8 cellular contexts compared by ENCODE assay signal in the genomic region with DNA sequence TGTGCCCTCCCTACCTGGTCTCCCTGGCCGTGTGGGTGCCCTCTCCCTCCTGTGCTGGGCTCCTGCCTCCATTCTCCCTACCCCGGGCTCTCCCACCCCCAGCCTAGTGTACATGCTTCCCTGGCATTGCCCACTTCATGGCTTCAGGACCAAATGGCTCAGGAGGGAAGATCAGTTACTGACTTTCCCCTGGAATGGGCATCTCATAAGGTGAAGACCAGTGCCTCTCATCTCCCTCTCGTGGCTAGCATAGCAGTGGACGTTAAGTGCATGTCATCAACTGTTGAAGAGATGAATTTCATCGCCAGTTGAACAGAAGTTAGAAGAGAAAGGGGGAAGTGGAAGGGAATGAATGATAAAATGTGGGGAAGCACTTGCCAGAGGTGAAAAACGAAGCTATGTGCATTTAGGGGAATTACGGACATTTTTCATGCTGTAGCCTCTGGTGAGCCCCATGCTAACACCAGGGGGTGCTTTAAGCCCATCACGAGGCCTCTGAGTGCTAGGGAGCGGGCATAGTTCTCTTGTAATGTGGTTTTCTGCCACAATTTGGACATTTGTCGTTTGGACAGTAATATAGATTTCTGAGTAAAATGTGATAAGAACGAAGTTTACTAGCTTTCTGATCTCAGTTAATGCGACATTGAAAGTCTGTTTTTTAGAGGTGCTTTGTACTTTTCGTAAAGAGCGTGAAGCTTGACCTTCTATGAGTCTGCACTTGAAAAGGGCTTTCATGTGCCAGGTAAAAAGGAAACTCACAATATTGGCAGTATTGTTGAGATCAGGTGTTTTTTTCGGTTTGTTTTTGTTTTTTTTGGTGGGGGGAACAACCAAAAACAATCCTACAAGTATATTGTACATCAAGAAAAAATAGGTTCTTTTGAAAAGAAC. TPM values are rescaled to one million over a fixed set of nuclear protein-coding genes. Genes with fewer than 3 reads are reported as not detected.
DNase-seq lines count a peak whose midpoint lies in the region; FAIRE-seq and TF ChIP-seq lines count a peak whose summit lies in the region.

No MANE protein-coding gene starts in this region.

- 46 to 52% methylated on average over 15 of the region's 15 CpGs for WGBS in tibial nerve, 2 donors

- no peaks in the 10 kb centered on the region for H3K27me3 ChIP-seq in AG04450 (ENCODE audit: control insufficient read depth, insufficient read depth, low read length)
- H3K27me3 ChIP-seq in tibial nerve: no peaks in the 10 kb centered on the region

- peaks cover 2% of the 10 kb centered on the region for H3K27me3 Mint-ChIP-seq in activated CD4-positive, alpha-beta memory T cell treated with anti-CD3 and anti-CD28 coated beads, Interleukin-2, amount 10 ng/mL, durations not matched to agents 7 days and 5 days
- H3K27me3 Mint-ChIP-seq in neural crest cell (ENCODE audit: low read depth): no peaks in the 10 kb centered on the region

- DNase-seq in AG04450 (ENCODE audit: low read depth, low spot score) (peak; percentile 32), GM12891 (ENCODE audit: insufficient read length, low spot score) (no peak), NCI-H446 (lab: John Stamatoyannopoulos, UW) (peak; percentile 39 to 70), epithelial cell of proximal tubule (ENCODE audit: low read depth) (no peak), neural crest cell (ENCODE audit: low read depth, low spot score) (peak; percentile 43), tibial nerve (ENCODE audit: low spot score in 2 of 2) (peak in 1 of 2 donors; percentile 75), GOT3 (lab: John Stamatoyannopoulos, UW) (no peak)
- peak; percentile 64 for DNase-seq in activated CD4-positive, alpha-beta memory T cell treated with anti-CD3 and anti-CD28 coated beads, Interleukin-2, amount 10 ng/mL, durations not matched to agents 7 days and 5 days

- POLR2A ChIA-PET in AG04450 (lab: Yijun Ruan, JAX): no interaction called here
- POLR2A ChIA-PET in activated CD4-positive, alpha-beta memory T cell treated with anti-CD3 and anti-CD28 coated beads, Interleukin-2, amount 10 ng/mL, durations not matched to agents 7 days and 5 days (lab: Charles Lee): no interaction called here

- H3K4me3 ChIP-seq in AG04450 (ENCODE audit: low read depth, low read length): no peak overlapping the region
- no peak overlapping the region for H3K4me3 ChIP-seq in epithelial cell of proximal tubule (ENCODE audit: low read depth, low read length)
- H3K4me3 ChIP-seq in tibial nerve: no peak overlapping the region

- peaks cover 10% of the 10 kb centered on the region for H3K9me3 Mint-ChIP-seq in activated CD4-positive, alpha-beta memory T cell treated with anti-CD3 and anti-CD28 coated beads, Interleukin-2, amount 10 ng/mL, durations not matched to agents 7 days and 5 days
- peaks cover 5% of the 10 kb centered on the region for H3K9me3 Mint-ChIP-seq in neural crest cell

- H3K4me3 Mint-ChIP-seq in activated CD4-positive, alpha-beta memory T cell treated with anti-CD3 and anti-CD28 coated beads, Interleukin-2, amount 10 ng/mL, durations not matched to agents 7 days and 5 days: no peak overlapping the region
- H3K4me3 Mint-ChIP-seq in neural crest cell: no peak overlapping the region

- H3K9me3 ChIP-seq in AG04450 (ENCODE audit: control insufficient read depth, insufficient read depth, low read length) (no peaks in the 10 kb centered on the region; the same call in 1 of the 2 replicates), tibial nerve (no peaks in the 10 kb centered on the region)

- peak; percentile 83 for FAIRE-seq in GM12891 (lab: Jason Lieb, UNC)

- H3K4me1 ChIP-seq in tibial nerve: peaks cover 0 to 6% (median 2%) of the 10 kb centered on the region in 4 donors

- peak; percentile 96 for TF ChIP-seq CTCF in AG04450 (IDR thresholded peaks at IDR 0.05; ENCODE audit: low read depth, low read length)
- TF ChIP-seq CTCF in epithelial cell of proximal tubule (conservative IDR thresholded peaks at IDR 0.05; ENCODE audit: low read depth, low read length): peak; percentile 73
- peak; percentile 80 for TF ChIP-seq CTCF in neural crest cell (conservative IDR thresholded peaks at IDR 0.05)
- TF ChIP-seq CTCF in tibial nerve (IDR thresholded peaks at IDR 0.05): peak; percentile 63 to 89 (median 69)

- peaks cover 7% of the 10 kb centered on the region for H3K4me1 Mint-ChIP-seq in activated CD4-positive, alpha-beta memory T cell treated with anti-CD3 and anti-CD28 coated beads, Interleukin-2, amount 10 ng/mL, durations not matched to agents 7 days and 5 days
- peaks cover 6% of the 10 kb centered on the region for H3K4me1 Mint-ChIP-seq in neural crest cell

- no peak overlapping the region for H3K27ac Mint-ChIP-seq in activated CD4-positive, alpha-beta memory T cell treated with anti-CD3 and anti-CD28 coated beads, Interleukin-2, amount 10 ng/mL, durations not matched to agents 7 days and 5 days
- no peak overlapping the region for H3K27ac Mint-ChIP-seq in neural crest cell (ENCODE audit: unreplicated experiment)

- TF ChIP-seq POLR2A in GM12891 (IDR thresholded peaks at IDR 0.05; ENCODE audit: low read depth, low read length) (no peak), tibial nerve (IDR thresholded peaks at IDR 0.05) (no peak)

- peak in 1 of 2 donors; percentile 32 for TF ChIP-seq EP300 in tibial nerve (IDR thresholded peaks at IDR 0.05)

- CTCF ChIA-PET in AG04450 (lab: Charles Lee): interaction anchor here (0.5 to 6.3 kb wide), 38 partner anchors 7 to 961 kb away, joined by 3 to 71 read pairs (median 4); no protein-coding TSS in a partner anchor
- CTCF ChIA-PET in activated CD4-positive, alpha-beta memory T cell treated with anti-CD3 and anti-CD28 coated beads, Interleukin-2, amount 10 ng/mL, durations not matched to agents 7 days and 5 days (lab: Charles Lee): interaction anchor here (0.7 to 4.9 kb wide), 17 partner anchors 9 to 415 kb away, joined by 3 to 23 read pairs (median 5); no protein-coding TSS in a partner anchor

- H3K27ac ChIP-seq in AG04450 (ENCODE audit: low read depth, low read length) (no peak overlapping the region), tibial nerve (no peak overlapping the region)

- no peaks in the 10 kb centered on the region for H3K36me3 ChIP-seq in tibial nerve

- H3K36me3 Mint-ChIP-seq in activated CD4-positive, alpha-beta memory T cell treated with anti-CD3 and anti-CD28 coated beads, Interleukin-2, amount 10 ng/mL, durations not matched to agents 7 days and 5 days (ENCODE audit: low read depth): peaks cover 4% of the 10 kb centered on the region
- peaks cover 12% of the 10 kb centered on the region for H3K36me3 Mint-ChIP-seq in neural crest cell (ENCODE audit: low read depth)

TF ChIP-seq in GM12891, 5 proteins besides CTCF, POLR2A, EP300 and RAD21:
- TF ChIP-seq SPI1 (IDR thresholded peaks at IDR 0.05; ENCODE audit: low read depth, low read length): no peak
- TF ChIP-seq POLR2AphosphoS5 (IDR thresholded peaks at IDR 0.05; ENCODE audit: low read depth, low read length): no peak
- TF ChIP-seq PAX5 (IDR thresholded peaks at IDR 0.05; ENCODE audit: insufficient read depth, low read length, severe bottlenecking): no peak
- no peak for TF ChIP-seq TAF1 (IDR thresholded peaks at IDR 0.05; ENCODE audit: low read depth, low read length)
- TF ChIP-seq POU2F2 (IDR thresholded peaks at IDR 0.05; ENCODE audit: low read depth, low read length): no peak
TF ChIP-seq in GM12891: peak in this region for 0.

RNA-seq across cellular contexts. Expression of a gene that starts 50.4 kb away (rescaled TPM):
- polyA plus RNA-seq in AG04450 (2011; rRNA removed): 5.9 and 7.3 TPM in 2 replicates
- 9.5 and 10.5 TPM in 2 replicates for polyA minus RNA-seq in AG04450 (2011; rRNA and poly(A)+ RNA removed)
- 3.3 TPM for polyA plus RNA-seq in GM12891 (2012; ENCODE audit: low read depth, missing spikeins)
- 1 to 10 TPM; 5.4 to 7.0 TPM for total RNA-seq in activated CD4-positive, alpha-beta memory T cell treated with anti-CD3 and anti-CD28 coated beads, Interleukin-2, amount 10 ng/mL, durations not matched to agents 7 days and 5 days
- total RNA-seq in epithelial cell of proximal tubule (8.2 and 8.5 TPM in 2 replicates), neural crest cell (19.3 and 20.7 TPM in 2 replicates), tibial nerve (10 to 100 TPM; 11.6 to 17.4 (median 15.7) TPM)

RNA-seq across cellular contexts. Expression of a gene that starts 56.0 kb away (rescaled TPM):
- 29.8 and 30.5 TPM in 2 replicates for polyA plus RNA-seq in AG04450 (2011; rRNA removed)
- 25.0 and 35.0 TPM in 2 replicates for polyA minus RNA-seq in AG04450 (2011; rRNA and poly(A)+ RNA removed)
- 19.4 TPM for polyA plus RNA-seq in GM12891 (2012; ENCODE audit: low read depth, missing spikeins)
- total RNA-seq in activated CD4-positive, alpha-beta memory T cell treated with anti-CD3 and anti-CD28 coated beads, Interleukin-2, amount 10 ng/mL, durations not matched to agents 7 days and 5 days: 10 to 100 TPM; 27.9 to 31.3 TPM
- total RNA-seq in epithelial cell of proximal tubule: 23.5 and 29.7 TPM in 2 replicates
- total RNA-seq in neural crest cell: 37.5 and 39.9 TPM in 2 replicates
- 10 to 100 TPM; 21.3 to 26.0 (median 24.2) TPM for total RNA-seq in tibial nerve

Comparison
In these comparisons a context has a peak if more than half of its experiments do, and no peak if none do; other contexts are left out.
1. DNase-seq: peak in AG04450 (single experiment), NCI-H446 (2 of 2), activated CD4-positive, alpha-beta memory T cell treated with anti-CD3 and anti-CD28 coated beads, Interleukin-2, amount 10 ng/mL, durations not matched to agents 7 days and 5 days (single experiment) and neural crest cell (single experiment); none in GM12891 (single experiment), epithelial cell of proximal tubule (single experiment) and GOT3 (single experiment).
2. Peak in every context shown above with its lines, with median percentiles within 50 percentile points of each other: CTCF ChIP-seq.